1 cellular context compared by ENCODE assay signal in genomic region chr11:119062779-119063178, GRCh38.
TF ChIP-seq lines count a peak whose summit lies in the region.

No MANE protein-coding gene starts in this region.

TF ChIP-seq in endothelial cell of umbilical vein, 7 proteins besides CTCF, POLR2A, EP300 and RAD21:
- TF ChIP-seq JUN (IDR thresholded peaks at IDR 0.05; ENCODE audit: borderline replicate concordance, insufficient read depth, insufficient read length, low read depth) (no peak), MYC (IDR thresholded peaks at IDR 0.05; ENCODE audit: low read depth, low read length) (no peak), FOS (IDR thresholded peaks at IDR 0.05; ENCODE audit: borderline replicate concordance, insufficient read depth, low read length) (no peak), MAX (IDR thresholded peaks at IDR 0.05; ENCODE audit: insufficient read depth, insufficient read length) (no peak), EZH2 (IDR thresholded peaks at IDR 0.05; ENCODE audit: borderline replicate concordance, low read depth, low read length, severe bottlenecking) (no peak), POLR2AphosphoS5 (IDR thresholded peaks at IDR 0.05; ENCODE audit: insufficient read depth, low read depth, low read length) (no peak), GATA2 (IDR thresholded peaks at IDR 0.05; ENCODE audit: insufficient read depth, insufficient read length, low read depth, low read length) (no peak)
TF ChIP-seq in endothelial cell of umbilical vein: peak in this region for 0.
